Comparison of ENCODE assay signal across 20 cellular contexts in genomic region chr11:48127521-48128183, GRCh38.
"Had no signal": no experiment of that assay in that cellular context is flagged by ENCODE, and none has a peak within 500 bp of the region (broad histone marks: within the 10 kb centered on the region; RNA-seq: fewer than 3 reads in every experiment).

No MANE protein-coding gene starts in this region.

- H3K27ac ChIP-seq: coronary artery, gastroesophageal sphincter, left lung, VCaP had no signal

- DNase-seq: activated CD4-positive, alpha-beta T cell treated with anti-CD3 and anti-CD28 coated beads for 1 hour; activated CD8-positive, alpha-beta memory T cell treated with anti-CD3 and anti-CD28 coated beads, Interleukin-2, amount 50 U/mL, for 4 hours; activated effector memory CD4-positive, alpha-beta T cell treated with Interleukin-2 at 50 U/mL for 16 hours; activated naive CD4-positive, alpha-beta T cell treated with anti-CD3 and anti-CD28 coated beads, Interleukin-2, amount 10 ng/mL, durations not matched to agents 7 days and 5 days; activated T-cell treated with anti-CD3 and anti-CD28 coated beads, Interleukin-2, amount 50 U/mL, for 48 hours; amygdala; cerebellar nuclear complex; kidney; left lung; mucosa of descending colon; occipital lobe; retina; stimulated activated CD4-positive, alpha-beta T cell treated with anti-CD3 and anti-CD28 coated beads, Interleukin-4, amount 100 ng/mL, for 1 hour; stimulated activated naive CD8-positive, alpha-beta T cell treated with anti-CD3 and anti-CD28 coated beads, Interleukin-15, Interleukin-2, amounts not matched to agents 100 U/mL and 50 U/mL, for 24 hours had no signal

- H3K9me3 Mint-ChIP-seq: activated naive CD4-positive, alpha-beta T cell treated with anti-CD3 and anti-CD28 coated beads, Interleukin-2, amount 10 ng/mL, durations not matched to agents 7 days and 5 days; neural crest cell; T-helper 2 cell treated with Interferon-gamma antibody and Interleukin-4, amounts not matched to agents 5 μg/mL and 100 μg/mL, for 36 hours had no signal

- ATAC-seq: gastroesophageal sphincter; left lung; mucosa of descending colon; SK-N-SH treated with all-trans-retinoic acid at 6 μM for 48 hours; stimulated activated naive CD8-positive, alpha-beta T cell treated with anti-CD3 and anti-CD28 coated beads, Interleukin-15, Interleukin-2, amounts not matched to agents 100 U/mL and 50 U/mL, for 24 hours had no signal

- H3K4me1 ChIP-seq: gastroesophageal sphincter, left lung had no signal

- H3K9me3 ChIP-seq: gastroesophageal sphincter, left lung, mucosa of descending colon had no signal

- H3K27me3 ChIP-seq: gastroesophageal sphincter, left lung had no signal

- H3K4me3 ChIP-seq: coronary artery, gastroesophageal sphincter, left lung, mucosa of descending colon had no signal

- H3K27me3 Mint-ChIP-seq: activated naive CD4-positive, alpha-beta T cell treated with anti-CD3 and anti-CD28 coated beads, Interleukin-2, amount 10 ng/mL, durations not matched to agents 7 days and 5 days had no signal

- H3K27ac Mint-ChIP-seq: T-helper 2 cell treated with Interferon-gamma antibody and Interleukin-4, amounts not matched to agents 5 μg/mL and 100 μg/mL, for 36 hours had no signal

- H3K4me3 Mint-ChIP-seq: activated naive CD4-positive, alpha-beta T cell treated with anti-CD3 and anti-CD28 coated beads, Interleukin-2, amount 10 ng/mL, durations not matched to agents 7 days and 5 days; neural crest cell; T-helper 2 cell treated with Interferon-gamma antibody and Interleukin-4, amounts not matched to agents 5 μg/mL and 100 μg/mL, for 36 hours had no signal
